In the genomic region with DNA sequence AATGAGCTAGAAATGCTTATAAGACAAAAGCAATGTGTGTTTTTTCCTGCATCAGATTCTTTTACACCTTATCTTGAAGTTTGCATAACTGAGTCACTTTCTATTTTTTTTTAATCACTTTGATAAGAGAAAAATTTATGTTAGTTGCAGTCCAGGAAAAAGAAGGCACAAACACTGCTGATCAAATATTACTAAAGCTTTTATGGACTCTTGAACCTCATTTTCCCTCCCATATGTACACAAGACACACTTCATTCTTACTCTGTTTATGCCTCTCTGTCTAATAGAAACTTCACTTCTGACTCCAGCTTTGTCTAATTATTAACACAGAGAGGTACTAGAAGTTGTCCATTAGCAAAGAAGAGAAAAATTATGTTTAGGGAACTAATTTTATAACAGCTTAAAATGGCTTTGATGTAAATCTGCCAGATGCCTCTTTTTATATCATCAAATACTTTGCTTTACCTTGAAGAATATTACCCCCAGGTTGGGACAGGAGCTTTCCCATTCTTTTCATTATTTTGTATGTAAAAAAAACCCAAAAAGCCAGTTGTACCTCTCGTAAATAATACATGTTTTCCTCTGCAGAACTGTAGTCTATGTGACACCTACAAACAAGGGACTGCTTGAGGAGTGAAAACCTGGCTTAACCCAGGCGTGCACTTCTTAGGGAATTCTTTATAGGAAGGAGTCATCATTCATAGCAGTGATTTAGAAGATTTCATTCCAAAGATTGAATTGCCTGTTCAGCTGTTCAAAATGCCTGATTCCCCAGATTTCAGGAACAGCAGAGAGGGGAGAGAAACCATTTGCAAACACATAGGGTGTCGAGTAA, we compare ENCODE assay signal across 13 cellular contexts.
A peak's percentile ranks its signal among the peaks of the same experiment; 100 is the strongest.
DNase-seq lines count a peak whose midpoint lies in the region; ATAC-seq and TF ChIP-seq lines count a peak whose summit lies in the region.
"Had no signal": no experiment of that assay in that cellular context is flagged by ENCODE, and none has a peak within 500 bp of the region (broad histone marks: within the 10 kb centered on the region; RNA-seq: fewer than 3 reads in every experiment).

No MANE protein-coding gene starts in this region.

- TF ChIP-seq POLR2A in Peyer's patch (IDR thresholded peaks at IDR 0.05) (no peak), GM18505 (IDR thresholded peaks at IDR 0.05; ENCODE audit: borderline replicate concordance, extremely low read depth, insufficient read depth, insufficient read length) (no peak)

- H3K4me3 ChIP-seq in A673 (ENCODE audit: low read depth, low read length, poor library complexity, severe bottlenecking) = no peak overlapping the region
- H3K4me3 ChIP-seq in Peyer's patch = no peak overlapping the region
- H3K4me3 ChIP-seq in lower lobe of right lung = no peak overlapping the region
- no peak overlapping the region for H3K4me3 ChIP-seq in psoas muscle

- H3K27ac Mint-ChIP-seq in activated CD4-positive, alpha-beta T cell treated with anti-CD3 and anti-CD28 coated beads, Interleukin-2, amount 10 ng/mL, durations not matched to agents 24 days and 14 days = no peak overlapping the region
- H3K27ac Mint-ChIP-seq: activated B cell treated with CpG ODN at 0.5 μM for 24 hours; activated naive CD8-positive, alpha-beta T cell treated with anti-CD3 and anti-CD28 coated beads, Interleukin-2, amount 10 ng/mL, durations not matched to agents 7 days and 5 days had no signal

- H3K27me3 ChIP-seq in A673 (replicated peaks; ENCODE audit: insufficient read depth, low read depth, low read length, poor library complexity) (no peaks in the 10 kb centered on the region), Peyer's patch (no peaks in the 10 kb centered on the region), lower lobe of right lung (ENCODE audit: low read depth) (no peaks in the 10 kb centered on the region), psoas muscle (ENCODE audit: insufficient read depth in 3 of 3, low read length in 2 of 3) (no peaks in the 10 kb centered on the region)

- H3K9me3 ChIP-seq in A673 (ENCODE audit: low read depth, low read length, poor library complexity, severe bottlenecking) = no peaks in the 10 kb centered on the region
- H3K9me3 ChIP-seq in Peyer's patch = no peaks in the 10 kb centered on the region
- no peaks in the 10 kb centered on the region for H3K9me3 ChIP-seq in lower lobe of right lung
- no peaks in the 10 kb centered on the region for H3K9me3 ChIP-seq in psoas muscle

- POLR2A ChIA-PET in A673 (lab: Charles Lee; ENCODE audit: low non-redundant PET) = no interaction called here

- H3K27ac ChIP-seq in A673 (ENCODE audit: low read depth, low read length, poor library complexity, severe bottlenecking) = peak overlapping the region; percentile 48
- H3K27ac ChIP-seq in Peyer's patch = peak overlapping the region in 3 of 4 donors; percentile 17 to 80 (median 71)
- H3K27ac ChIP-seq in lower lobe of right lung = peak overlapping the region; percentile 58
- H3K27ac ChIP-seq in psoas muscle = no peak overlapping the region

- H3K4me1 Mint-ChIP-seq in activated CD4-positive, alpha-beta T cell treated with anti-CD3 and anti-CD28 coated beads, Interleukin-2, amount 10 ng/mL, durations not matched to agents 24 days and 14 days = no peaks in the 10 kb centered on the region
- H3K4me1 Mint-ChIP-seq: activated B cell treated with CpG ODN at 0.5 μM for 24 hours; activated naive CD8-positive, alpha-beta T cell treated with anti-CD3 and anti-CD28 coated beads, Interleukin-2, amount 10 ng/mL, durations not matched to agents 7 days and 5 days had no signal

- 85 to 91% (median 88%) methylated on average over 3 of the region's 3 CpGs for WGBS in psoas muscle, 3 donors

- H3K36me3 ChIP-seq in A673 (ENCODE audit: insufficient read depth, low read length, poor library complexity, severe bottlenecking) (peaks cover 46% of the 10 kb centered on the region), Peyer's patch (no peaks in the 10 kb centered on the region), lower lobe of right lung (peaks cover 10% of the 10 kb centered on the region), psoas muscle (ENCODE audit: insufficient read depth in 1 of 2, low read depth in 1 of 2) (no peaks in the 10 kb centered on the region)

- peak; percentile 60 for ATAC-seq in GM21381 (IDR thresholded peaks at IDR 0.05; ENCODE audit: unreplicated experiment)
- ATAC-seq in lower lobe of right lung = peak; percentile 85 to 92
- ATAC-seq in GM18505 (IDR thresholded peaks at IDR 0.05; ENCODE audit: unreplicated experiment) = no peak
- no peak for ATAC-seq in psoas muscle

- H3K4me3 Mint-ChIP-seq in activated CD4-positive, alpha-beta T cell treated with anti-CD3 and anti-CD28 coated beads, Interleukin-2, amount 10 ng/mL, durations not matched to agents 24 days and 14 days = no peak overlapping the region
- H3K4me3 Mint-ChIP-seq: activated B cell treated with CpG ODN at 0.5 μM for 24 hours; activated naive CD8-positive, alpha-beta T cell treated with anti-CD3 and anti-CD28 coated beads, Interleukin-2, amount 10 ng/mL, durations not matched to agents 7 days and 5 days had no signal

- CTCF ChIA-PET in A673 (lab: Charles Lee) = no interaction called here

- no TSS peak for BruUV-seq in A673 (replicated peaks; lab: Mats Ljungman, UMichigan)

- DNase-seq in A673 (ENCODE audit: low spot score) (no peak), Peyer's patch (no peak), lower lobe of right lung (no peak), HCEC 1CT (no peak), psoas muscle (no peak)
- no peak for DNase-seq in activated CD4-positive, alpha-beta T cell treated with anti-CD3 and anti-CD28 coated beads, Interleukin-2, amount 10 ng/mL, durations not matched to agents 24 days and 14 days
- DNase-seq: activated B cell treated with CpG ODN at 0.5 μM for 24 hours; activated naive CD8-positive, alpha-beta T cell treated with anti-CD3 and anti-CD28 coated beads, Interleukin-2, amount 10 ng/mL, durations not matched to agents 7 days and 5 days; AML-193; Karpas-422; stimulated activated CD4-positive, alpha-beta T cell treated with anti-CD3 and anti-CD28 coated beads, Interleukin-2, amount 100 ng/mL, for 48 hours had no signal

- TF ChIP-seq CTCF in A673 (conservative IDR thresholded peaks at IDR 0.05; ENCODE audit: low read depth, low read length) = no peak
- TF ChIP-seq CTCF in Peyer's patch (IDR thresholded peaks at IDR 0.05) = no peak
- TF ChIP-seq CTCF in lower lobe of right lung (IDR thresholded peaks at IDR 0.05) = no peak
- TF ChIP-seq CTCF in psoas muscle (IDR thresholded peaks at IDR 0.05) = no peak

- no peaks in the 10 kb centered on the region for H3K9me3 Mint-ChIP-seq in activated CD4-positive, alpha-beta T cell treated with anti-CD3 and anti-CD28 coated beads, Interleukin-2, amount 10 ng/mL, durations not matched to agents 24 days and 14 days
- H3K9me3 Mint-ChIP-seq: activated B cell treated with CpG ODN at 0.5 μM for 24 hours; activated naive CD8-positive, alpha-beta T cell treated with anti-CD3 and anti-CD28 coated beads, Interleukin-2, amount 10 ng/mL, durations not matched to agents 7 days and 5 days had no signal

- no peaks in the 10 kb centered on the region for H3K27me3 Mint-ChIP-seq in activated CD4-positive, alpha-beta T cell treated with anti-CD3 and anti-CD28 coated beads, Interleukin-2, amount 10 ng/mL, durations not matched to agents 24 days and 14 days
- H3K27me3 Mint-ChIP-seq: activated B cell treated with CpG ODN at 0.5 μM for 24 hours had no signal

- intact Hi-C loops in A673 (cut with micrococcal nuclease; ENCODE audit: unreplicated experiment) = no loop called here
- intact Hi-C loops in lower lobe of right lung (cut with DNase I) = no loop called here
- intact Hi-C loops in activated CD4-positive, alpha-beta T cell treated with anti-CD3 and anti-CD28 coated beads, Interleukin-2, amount 10 ng/mL, durations not matched to agents 24 days and 14 days (cut with micrococcal nuclease) = no loop called here
- intact Hi-C loops in psoas muscle (cut with DNase I) = no loop called here

- H3K4me1 ChIP-seq in A673 (ENCODE audit: insufficient read depth, low read length, poor library complexity, severe bottlenecking) (peaks cover 52% of the 10 kb centered on the region), Peyer's patch (peaks cover 0 to 62% (median 7%) of the 10 kb centered on the region in 4 donors), lower lobe of right lung (peaks cover 65% of the 10 kb centered on the region), psoas muscle (peaks cover 6% of the 10 kb centered on the region)

- no peaks in the 10 kb centered on the region for H3K36me3 Mint-ChIP-seq in activated CD4-positive, alpha-beta T cell treated with anti-CD3 and anti-CD28 coated beads, Interleukin-2, amount 10 ng/mL, durations not matched to agents 24 days and 14 days (ENCODE audit: low read depth)
- H3K36me3 Mint-ChIP-seq: activated naive CD8-positive, alpha-beta T cell treated with anti-CD3 and anti-CD28 coated beads, Interleukin-2, amount 10 ng/mL, durations not matched to agents 7 days and 5 days had no signal

Comparison
In these comparisons a context has a peak if more than half of its experiments do, and no peak if none do; other contexts are left out.
1. ATAC-seq: peak in GM21381 (single experiment) and lower lobe of right lung (2 of 2); none in GM18505 (single experiment) and psoas muscle (0 of 4).